In genomic region chr10:37712489-37713131, GRCh38 we compare ENCODE assay signal across 22 cellular contexts.
"Had no signal": no experiment of that assay in that cellular context is flagged by ENCODE, and none has a peak within 500 bp of the region (broad histone marks: within the 10 kb centered on the region; RNA-seq: fewer than 3 reads in every experiment).

No MANE protein-coding gene starts in this region.

- H3K36me3 ChIP-seq: cardiac muscle cell, esophagus squamous epithelium, prostate gland, right lobe of liver, tibial nerve, vagina had no signal

- ATAC-seq: activated T-cell treated with anti-CD3 and anti-CD28 coated beads, Interleukin-2, amount 50 U/mL, for 72 hours; effector memory CD8-positive, alpha-beta T cell had no signal

- H3K4me3 ChIP-seq: cardiac muscle cell, esophagus squamous epithelium, prostate gland, right lobe of liver, tibial nerve, vagina had no signal

- DNase-seq: activated CD4-positive, alpha-beta T cell treated with anti-CD3 and anti-CD28 coated beads for 1 hour; activated CD8-positive, alpha-beta memory T cell treated with anti-CD3 and anti-CD28 coated beads for 24 hours; activated CD8-positive, alpha-beta memory T cell treated with anti-CD3 and anti-CD28 coated beads, Interleukin-2, amount 50 U/mL, for 48 hours; activated gamma-delta T cell; activated T-cell treated with anti-CD3 and anti-CD28 coated beads, Interleukin-2, amount 50 U/mL, for 72 hours; amniotic stem cell; dermis blood vessel endothelial cell; effector memory CD8-positive, alpha-beta T cell; esophagus squamous epithelium; hippocampal formation; islet precursor cell; midbrain; right lobe of liver; stimulated activated CD4-positive, alpha-beta T cell treated with anti-CD3 and anti-CD28 coated beads, Interleukin-4, amount 100 ng/mL, for 4 hours; substantia nigra; SW 1271; T-helper 2 cell had no signal

- H3K4me1 ChIP-seq: prostate gland, right lobe of liver, tibial nerve had no signal

- H3K27me3 ChIP-seq: cardiac muscle cell, esophagus squamous epithelium, right lobe of liver, tibial nerve, vagina had no signal

- H3K27ac ChIP-seq: cardiac muscle cell, esophagus squamous epithelium, prostate gland, right lobe of liver, tibial nerve, vagina, VCaP had no signal

- H3K9me3 ChIP-seq: prostate gland, right lobe of liver, vagina had no signal
